6 cellular contexts compared by ENCODE assay signal in genomic region chr22:50626856-50627451, GRCh38. TPM values are rescaled to one million over a fixed set of nuclear protein-coding genes. Genes with fewer than 3 reads are reported as not detected.
A peak's percentile ranks its signal among the peaks of the same experiment; 100 is the strongest.
DNase-seq lines count a peak whose midpoint lies in the region; ATAC-seq and TF ChIP-seq lines count a peak whose summit lies in the region.

No MANE protein-coding gene starts in this region.

- H3K36me3 ChIP-seq in NT2/D1 (ENCODE audit: insufficient read depth, insufficient read length, low read length) (peaks cover 12% of the 10 kb centered on the region), skeletal muscle satellite cell (ENCODE audit: insufficient read depth, low read length) (peaks cover 6% of the 10 kb centered on the region)

- peak overlapping the region; percentile 90 for H3K4me2 ChIP-seq in skeletal muscle satellite cell (ENCODE audit: low read length)

- peak overlapping the region; percentile 75 for H3K4me3 ChIP-seq in NT2/D1 (ENCODE audit: insufficient read length, low read depth)
- H3K4me3 ChIP-seq in epithelial cell of esophagus (ENCODE audit: low read length), result peak overlapping the region; percentile 73
- peak overlapping the region; percentile 89 for H3K4me3 ChIP-seq in skeletal muscle satellite cell (ENCODE audit: low read length)

- no peaks in the 10 kb centered on the region for H3K9me3 ChIP-seq in NT2/D1 (ENCODE audit: insufficient read depth, low read length)
- H3K9me3 ChIP-seq in skeletal muscle satellite cell (replicated peaks; ENCODE audit: low read length), result no peaks in the 10 kb centered on the region

- no peak for DNase-seq in NT2/D1 (ENCODE audit: low read depth, low spot score)
- DNase-seq in epithelial cell of esophagus (ENCODE audit: low read depth), result no peak
- no peak for DNase-seq in hepatic stellate cell (ENCODE audit: low spot score)
- no peak for DNase-seq in LoVo (ENCODE audit: low spot score)

- peaks cover 7% of the 10 kb centered on the region for H3K4me1 ChIP-seq in NT2/D1 (ENCODE audit: insufficient read depth, insufficient read length)
- H3K4me1 ChIP-seq in skeletal muscle satellite cell (ENCODE audit: control insufficient read depth, insufficient read depth, low read length), result peaks cover 17% of the 10 kb centered on the region

- no peak overlapping the region for H3K9ac ChIP-seq in NT2/D1 (ENCODE audit: insufficient read length, low read depth)
- H3K9ac ChIP-seq in skeletal muscle satellite cell (ENCODE audit: low read depth, low read length), result peak overlapping the region; percentile 86

- no peak for TF ChIP-seq CTCF in epithelial cell of esophagus (IDR thresholded peaks at IDR 0.05; ENCODE audit: insufficient read depth, low read depth, low read length, missing control alignments)

- no peak for ATAC-seq in GM19324 (IDR thresholded peaks at IDR 0.05; ENCODE audit: low FRiP score, unreplicated experiment)

- H3K27me3 ChIP-seq in NT2/D1 (ENCODE audit: insufficient read depth, insufficient read length) (no peaks in the 10 kb centered on the region), skeletal muscle satellite cell (ENCODE audit: control insufficient read depth, insufficient read depth, low read length) (peaks cover 10% of the 10 kb centered on the region)

RNA-seq across cellular contexts. Expression of gene ARSA, which starts 1.0 kb away (rescaled TPM):
- total RNA-seq in skeletal muscle satellite cell (2012; rRNA removed), result 17.5 and 22.5 TPM in 2 replicates

RNA-seq across cellular contexts. Expression of gene MAPK8IP2, which starts 26.4 kb away (rescaled TPM):
- 0.25 TPM in 1 of 2 replicates, not detected in the other for total RNA-seq in skeletal muscle satellite cell (2012; rRNA removed)

RNA-seq across cellular contexts. Expression of gene CHKB, which starts 44.3 kb away (rescaled TPM):
- 25.1 and 25.6 TPM in 2 replicates for total RNA-seq in skeletal muscle satellite cell (2012; rRNA removed)

RNA-seq across cellular contexts. Expression of gene SHANK3, which starts 45.7 kb away (rescaled TPM):
- 1.0 and 1.5 TPM in 2 replicates for total RNA-seq in skeletal muscle satellite cell (2012; rRNA removed)

RNA-seq across cellular contexts. Expression of gene CPT1B, which starts 48.7 kb away (rescaled TPM):
- total RNA-seq in skeletal muscle satellite cell (2012; rRNA removed), result under 0.01 and 1.3 TPM in 2 replicates
